12 cellular contexts compared by ENCODE assay signal in the genomic region with DNA sequence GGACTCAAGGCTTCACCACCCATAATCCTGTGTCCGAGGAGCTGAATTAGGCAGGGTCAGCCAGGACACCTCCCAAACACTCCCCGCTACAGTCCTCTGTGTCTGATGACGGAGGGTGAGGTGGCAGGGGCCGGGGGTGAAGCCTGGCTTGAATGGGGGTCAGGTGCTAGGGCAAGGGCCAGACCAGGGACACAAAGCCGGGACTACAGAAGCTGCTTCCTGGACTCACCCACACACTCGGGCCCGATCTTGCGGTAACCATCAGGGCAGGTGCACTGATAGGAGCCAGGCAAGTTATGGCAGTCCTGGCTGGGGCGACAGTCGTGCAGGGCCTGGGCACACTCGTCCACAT. TPM values are rescaled to one million over a fixed set of nuclear protein-coding genes. Genes with fewer than 3 reads are reported as not detected.
A peak's percentile ranks its signal among the peaks of the same experiment; 100 is the strongest.
DNase-seq lines count a peak whose midpoint lies in the region; ATAC-seq and TF ChIP-seq lines count a peak whose summit lies in the region.
"Had no signal": no experiment of that assay in that cellular context is flagged by ENCODE, and none has a peak within 500 bp of the region (broad histone marks: within the 10 kb centered on the region; RNA-seq: fewer than 3 reads in every experiment).

No MANE protein-coding gene starts in this region.

- H3K4me1 Mint-ChIP-seq in HFFc6 (ENCODE audit: low read depth) (peaks cover 45% of the 10 kb centered on the region), osteocyte (ENCODE audit: unreplicated experiment) (peaks cover 40% of the 10 kb centered on the region)

- H3K27me3 ChIP-seq in BLaER1 (peaks cover 36% of the 10 kb centered on the region), esophagus muscularis mucosa (no peaks in the 10 kb centered on the region)
- H3K27me3 ChIP-seq: colonic mucosa had no signal

- H3K4me3 Mint-ChIP-seq in HFFc6 = peak overlapping the region; percentile 95
- no peak overlapping the region for H3K4me3 Mint-ChIP-seq in osteocyte (ENCODE audit: unreplicated experiment)

- DNase-seq in HFFc6 = no peak
- no peak for DNase-seq in esophagus muscularis mucosa (ENCODE audit: extremely low spot score)
- DNase-seq in osteocyte (ENCODE audit: extremely low spot score, unreplicated experiment) = no peak
- no peak for DNase-seq in omental fat pad (ENCODE audit: low spot score)
- no peak for DNase-seq in stimulated activated naive CD4-positive, alpha-beta T cell treated with Interleukin-2 at 50 U/mL for 16 hours (lab: John Stamatoyannopoulos, UW)
- DNase-seq in AG08396 (ENCODE audit: low spot score) = no peak
- DNase-seq: Calu3, colonic mucosa, NCI-H524 treated with DMSO at 0.1 percent for 48 hours, SHP77 treated with DMSO at 0.1 percent for 48 hours had no signal

- intact Hi-C loops in esophagus muscularis mucosa (cut with DNase I) = no loop called here

- peak overlapping the region; percentile 20; the same call in 1 of the 2 replicates for H3K4me3 ChIP-seq in BLaER1
- no peak overlapping the region for H3K4me3 ChIP-seq in esophagus muscularis mucosa
- H3K4me3 ChIP-seq: colonic mucosa had no signal

- ATAC-seq in omental fat pad (ENCODE audit: low FRiP score) = no peak
- ATAC-seq: sciatic nerve had no signal

- H3K27ac Mint-ChIP-seq in HFFc6 = peak overlapping the region; percentile 94
- H3K27ac Mint-ChIP-seq in osteocyte (ENCODE audit: unreplicated experiment) = peak overlapping the region; percentile 86

- no peak for TF ChIP-seq EP300 in esophagus muscularis mucosa (IDR thresholded peaks at IDR 0.05)

- peak overlapping the region; percentile 13; the same call in 1 of the 2 replicates for H3K9ac ChIP-seq in BLaER1

- peaks cover 38% of the 10 kb centered on the region for H3K36me3 Mint-ChIP-seq in HFFc6 (ENCODE audit: low read depth)
- peaks cover 5% of the 10 kb centered on the region for H3K36me3 Mint-ChIP-seq in osteocyte (ENCODE audit: unreplicated experiment)

- H3K4me1 ChIP-seq in BLaER1 (peaks cover 48% of the 10 kb centered on the region), esophagus muscularis mucosa (peaks cover 26 to 68% (median 55%) of the 10 kb centered on the region in 4 donors)
- H3K4me1 ChIP-seq: colonic mucosa had no signal

- WGBS in esophagus muscularis mucosa = no CpG with 5 or more reads among the region's 11 CpGs

- H3K27me3 Mint-ChIP-seq in HFFc6 (ENCODE audit: insufficient read depth) (peaks cover 23% of the 10 kb centered on the region), osteocyte (ENCODE audit: unreplicated experiment) (no peaks in the 10 kb centered on the region)

- TF ChIP-seq POLR2A in esophagus muscularis mucosa (IDR thresholded peaks at IDR 0.05; ENCODE audit: low read depth) = no peak

- peaks cover 64% of the 10 kb centered on the region for H4K20me1 ChIP-seq in BLaER1

- H3K4me2 ChIP-seq in BLaER1 = peak overlapping the region; percentile 90

- H3K36me3 ChIP-seq in BLaER1 (peaks cover 32% of the 10 kb centered on the region), esophagus muscularis mucosa (peaks cover 11 to 59% (median 49%) of the 10 kb centered on the region in 4 donors)
- H3K36me3 ChIP-seq: colonic mucosa had no signal

- no peaks in the 10 kb centered on the region for H3K9me3 Mint-ChIP-seq in HFFc6
- no peaks in the 10 kb centered on the region for H3K9me3 Mint-ChIP-seq in osteocyte (ENCODE audit: unreplicated experiment)

- H3K9me3 ChIP-seq in BLaER1 = no peaks in the 10 kb centered on the region
- H3K9me3 ChIP-seq in esophagus muscularis mucosa = no peaks in the 10 kb centered on the region
- H3K9me3 ChIP-seq: colonic mucosa had no signal

- TF ChIP-seq CTCF in HFFc6 (IDR thresholded peaks at IDR 0.05) (no peak), esophagus muscularis mucosa (IDR thresholded peaks at IDR 0.05) (no peak), osteocyte (IDR thresholded peaks at IDR 0.05) (no peak), omental fat pad (IDR thresholded peaks at IDR 0.05) (no peak)

- H3K27ac ChIP-seq in BLaER1 (no peak overlapping the region), esophagus muscularis mucosa (replicated peaks in 1 of 4) (peak overlapping the region; percentile 92 to 99 (median 96))
- H3K27ac ChIP-seq: colonic mucosa had no signal

RNA-seq across cellular contexts. Expression of a gene that starts 2.3 kb away (rescaled TPM):
- total RNA-seq in HFFc6 (2021; fragmentation: NEBNext Ultra II Directional; extraction: Animal tissue kit (Norgen Biotek cat#: 25700)) = 100 to 1,000 TPM; 318 to 359 (median 329) TPM
- total RNA-seq in esophagus muscularis mucosa = 100 to 1,000 TPM in 1 of 4 donors, 10 to 100 TPM in 3; 71.8 to 111 (median 82.2) TPM
- total RNA-seq in osteocyte = 130 and 131 TPM in 2 replicates
- 10 to 100 TPM; 39.4 to 81.8 (median 66.1) TPM for total RNA-seq in omental fat pad

RNA-seq across cellular contexts. Expression of a gene that starts 9.4 kb away (rescaled TPM):
- total RNA-seq in HFFc6 (2021; fragmentation: NEBNext Ultra II Directional; extraction: Animal tissue kit (Norgen Biotek cat#: 25700)) = under 1 TPM in 4 of 6 experiments, not detected in 2; 0.11 to 0.22 (median 0.14) TPM
- total RNA-seq in esophagus muscularis mucosa = 1 to 10 TPM in 3 of 4 donors, under 1 TPM in 1; 0.83 to 2.7 (median 1.5) TPM
- total RNA-seq in osteocyte = not detected in 2 replicates
- total RNA-seq in omental fat pad = 1 to 10 TPM; 1.6 to 3.9 (median 2.8) TPM
- total RNA-seq: Calu3 had no signal

RNA-seq across cellular contexts. Expression of a gene that starts 10.1 kb away (rescaled TPM):
- total RNA-seq in HFFc6 (2021; fragmentation: NEBNext Ultra II Directional; extraction: Animal tissue kit (Norgen Biotek cat#: 25700)) = 10 to 100 TPM; 38.4 to 47.9 (median 43.1) TPM
- total RNA-seq in esophagus muscularis mucosa (10 to 100 TPM; 42.2 to 74.2 (median 58.3) TPM), osteocyte (63.7 and 68.5 TPM in 2 replicates), omental fat pad (10 to 100 TPM; 25.9 to 60.8 (median 28.8) TPM)

RNA-seq across cellular contexts. Expression of a gene that starts 12.3 kb away (rescaled TPM):
- 1,000 to 10,000 TPM; 2,002 to 2,288 (median 2,238) TPM for total RNA-seq in HFFc6 (2021; fragmentation: NEBNext Ultra II Directional; extraction: Animal tissue kit (Norgen Biotek cat#: 25700))
- total RNA-seq in esophagus muscularis mucosa (100 to 1,000 TPM; 610 to 793 (median 738) TPM), osteocyte (939 and 946 TPM in 2 replicates), omental fat pad (100 to 1,000 TPM; 485 to 798 (median 586) TPM)

RNA-seq across cellular contexts. Expression of a gene that starts 18.0 kb away (rescaled TPM):
- total RNA-seq in HFFc6 (2021; fragmentation: NEBNext Ultra II Directional; extraction: Animal tissue kit (Norgen Biotek cat#: 25700)) = 100 to 1,000 TPM; 117 to 145 (median 135) TPM
- total RNA-seq in esophagus muscularis mucosa (10 to 100 TPM; 33.2 to 74.3 (median 48.6) TPM), osteocyte (92.4 and 92.8 TPM in 2 replicates), omental fat pad (10 to 100 TPM; 48.8 to 66.4 (median 54.6) TPM)
